Comparison of ENCODE assay signal across 1 cellular context in the genomic region with DNA sequence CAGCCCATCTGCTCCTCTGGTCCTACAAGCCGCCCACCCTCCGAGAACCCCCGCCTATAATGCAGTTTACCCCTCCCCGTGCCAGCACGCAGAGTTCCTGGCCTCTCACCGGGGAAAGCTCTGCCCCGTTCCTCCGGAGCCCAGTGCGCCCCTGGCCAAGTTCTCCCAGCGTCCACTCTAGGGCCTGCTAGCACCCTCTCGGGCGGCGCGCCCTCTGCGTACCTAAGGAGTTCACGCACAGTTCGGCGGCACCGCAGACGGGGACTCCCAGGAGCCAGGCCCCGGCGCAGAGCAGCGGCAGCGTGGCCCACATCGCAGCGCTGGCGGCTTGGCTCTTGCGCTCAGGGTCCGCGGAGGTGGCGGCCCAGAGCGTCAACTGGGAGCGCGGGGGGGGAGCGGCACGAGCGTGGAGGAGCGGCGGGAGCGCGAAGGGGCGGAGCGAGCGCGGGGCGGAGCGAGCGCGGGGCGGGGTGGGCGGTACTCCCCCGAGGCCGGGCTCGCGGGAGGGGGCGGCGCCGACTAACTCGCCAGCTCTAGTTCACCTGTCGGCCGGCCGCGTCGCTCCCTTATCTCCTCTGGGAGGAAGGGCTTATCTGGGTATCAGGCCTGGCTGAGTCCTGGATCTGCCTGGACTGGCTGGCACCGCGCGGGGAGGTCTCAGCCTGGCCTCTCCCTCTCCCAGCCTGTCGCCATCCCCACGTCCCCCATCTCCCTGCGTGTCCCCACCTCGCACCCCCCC.
TF ChIP-seq lines count a peak whose summit lies in the region.

A gene with protein sequence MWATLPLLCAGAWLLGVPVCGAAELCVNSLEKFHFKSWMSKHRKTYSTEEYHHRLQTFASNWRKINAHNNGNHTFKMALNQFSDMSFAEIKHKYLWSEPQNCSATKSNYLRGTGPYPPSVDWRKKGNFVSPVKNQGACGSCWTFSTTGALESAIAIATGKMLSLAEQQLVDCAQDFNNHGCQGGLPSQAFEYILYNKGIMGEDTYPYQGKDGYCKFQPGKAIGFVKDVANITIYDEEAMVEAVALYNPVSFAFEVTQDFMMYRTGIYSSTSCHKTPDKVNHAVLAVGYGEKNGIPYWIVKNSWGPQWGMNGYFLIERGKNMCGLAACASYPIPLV (minus strand): TSS at position 378 of the 739 bp plus-strand sequence. CDS start 65 bp downstream, at position 313.

TF ChIP-seq in Ishikawa, 13 proteins besides CTCF, POLR2A, EP300 and RAD21 (continued from another document):
- TF ChIP-seq, protein P1, sequence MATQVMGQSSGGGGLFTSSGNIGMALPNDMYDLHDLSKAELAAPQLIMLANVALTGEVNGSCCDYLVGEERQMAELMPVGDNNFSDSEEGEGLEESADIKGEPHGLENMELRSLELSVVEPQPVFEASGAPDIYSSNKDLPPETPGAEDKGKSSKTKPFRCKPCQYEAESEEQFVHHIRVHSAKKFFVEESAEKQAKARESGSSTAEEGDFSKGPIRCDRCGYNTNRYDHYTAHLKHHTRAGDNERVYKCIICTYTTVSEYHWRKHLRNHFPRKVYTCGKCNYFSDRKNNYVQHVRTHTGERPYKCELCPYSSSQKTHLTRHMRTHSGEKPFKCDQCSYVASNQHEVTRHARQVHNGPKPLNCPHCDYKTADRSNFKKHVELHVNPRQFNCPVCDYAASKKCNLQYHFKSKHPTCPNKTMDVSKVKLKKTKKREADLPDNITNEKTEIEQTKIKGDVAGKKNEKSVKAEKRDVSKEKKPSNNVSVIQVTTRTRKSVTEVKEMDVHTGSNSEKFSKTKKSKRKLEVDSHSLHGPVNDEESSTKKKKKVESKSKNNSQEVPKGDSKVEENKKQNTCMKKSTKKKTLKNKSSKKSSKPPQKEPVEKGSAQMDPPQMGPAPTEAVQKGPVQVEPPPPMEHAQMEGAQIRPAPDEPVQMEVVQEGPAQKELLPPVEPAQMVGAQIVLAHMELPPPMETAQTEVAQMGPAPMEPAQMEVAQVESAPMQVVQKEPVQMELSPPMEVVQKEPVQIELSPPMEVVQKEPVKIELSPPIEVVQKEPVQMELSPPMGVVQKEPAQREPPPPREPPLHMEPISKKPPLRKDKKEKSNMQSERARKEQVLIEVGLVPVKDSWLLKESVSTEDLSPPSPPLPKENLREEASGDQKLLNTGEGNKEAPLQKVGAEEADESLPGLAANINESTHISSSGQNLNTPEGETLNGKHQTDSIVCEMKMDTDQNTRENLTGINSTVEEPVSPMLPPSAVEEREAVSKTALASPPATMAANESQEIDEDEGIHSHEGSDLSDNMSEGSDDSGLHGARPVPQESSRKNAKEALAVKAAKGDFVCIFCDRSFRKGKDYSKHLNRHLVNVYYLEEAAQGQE (IDR thresholded peaks at IDR 0.05; ENCODE audit: low read depth): no peak
